ENCODE assay signal across 8 cellular contexts in genomic region chr17:37770631-37771518, GRCh38. TPM values are rescaled to one million over a fixed set of nuclear protein-coding genes. Genes with fewer than 3 reads are reported as not detected.
A peak's percentile ranks its signal among the peaks of the same experiment; 100 is the strongest.
DNase-seq lines count a peak whose midpoint lies in the region; ATAC-seq and TF ChIP-seq lines count a peak whose summit lies in the region.

No MANE protein-coding gene starts in this region.

- H3K4me3 ChIP-seq in LNCaP clone FGC (ENCODE audit: low read depth, low read length) = no peak overlapping the region
- no peak overlapping the region for H3K4me3 ChIP-seq in SJSA1
- H3K4me3 ChIP-seq in colonic mucosa = no peak overlapping the region

- H3K9me3 ChIP-seq in SJSA1 (replicated peaks) = no peaks in the 10 kb centered on the region
- H3K9me3 ChIP-seq in colonic mucosa = no peaks in the 10 kb centered on the region

- DNase-seq in EL (peak; percentile 75), LNCaP clone FGC (ENCODE audit: low read depth) (peak; percentile 31), SJSA1 (ENCODE audit: low read depth in 1 of 2, low spot score in 2 of 2) (peak; percentile 58 to 73), colonic mucosa (peak; percentile 88), lung microvascular endothelial cell (ENCODE audit: low read depth in 2 of 2) (peak; percentile 71 to 80), 8988T (no peak)

- H3K36me3 ChIP-seq in SJSA1 (no peaks in the 10 kb centered on the region), colonic mucosa (no peaks in the 10 kb centered on the region)

- no peak overlapping the region for H3K9ac ChIP-seq in colonic mucosa (ENCODE audit: low read depth in 2 of 2, low read length in 2 of 2)

- peaks cover 3% of the 10 kb centered on the region; the same call in 1 of the 2 replicates for H3K4me1 ChIP-seq in SJSA1 (replicated peaks)
- H3K4me1 ChIP-seq in colonic mucosa = no peaks in the 10 kb centered on the region

- TF ChIP-seq CTCF in LNCaP clone FGC (IDR thresholded peaks at IDR 0.05; ENCODE audit: control insufficient read depth, extremely low read depth, insufficient read depth) (peak; percentile 92), colonic mucosa (IDR thresholded peaks at IDR 0.05) (peak; percentile 82)

- no peaks in the 10 kb centered on the region for H3K27me3 ChIP-seq in SJSA1 (replicated peaks)
- no peaks in the 10 kb centered on the region for H3K27me3 ChIP-seq in colonic mucosa

- intact Hi-C loops in colonic mucosa (cut with DNase I) = loop anchor here (5.0 kb wide), 1 partner anchor 69 kb away; no protein-coding TSS in a partner anchor

- ATAC-seq in GM19023 (IDR thresholded peaks at IDR 0.05; ENCODE audit: unreplicated experiment) (no peak), HG02981 (IDR thresholded peaks at IDR 0.05; ENCODE audit: unreplicated experiment) (no peak)

- H3K27ac ChIP-seq in SJSA1 (no peak overlapping the region), colonic mucosa (no peak overlapping the region)

RNA-seq across cellular contexts. Expression of gene HNF1B, which starts 26.0 kb away (rescaled TPM):
- not detected in 2 replicates for total RNA-seq in SJSA1 (2014; rRNA removed; shearing (Covaris generic))
- total RNA-seq in colonic mucosa = 10 to 100 TPM; 28.0 to 34.8 TPM
- not detected in 2 replicates for total RNA-seq in lung microvascular endothelial cell

Comparison
In these comparisons a context has a peak if more than half of its experiments do, and no peak if none do; other contexts are left out.
1. RNA of gene HNF1B, which starts 26.0 kb away (total RNA-seq): 28.0 to 34.8 TPM in colonic mucosa; not detected in SJSA1 and not detected in lung microvascular endothelial cell; every median in the first group is over 10 times any median in the second.